ENCODE assay signal across 8 cellular contexts in the genomic region with DNA sequence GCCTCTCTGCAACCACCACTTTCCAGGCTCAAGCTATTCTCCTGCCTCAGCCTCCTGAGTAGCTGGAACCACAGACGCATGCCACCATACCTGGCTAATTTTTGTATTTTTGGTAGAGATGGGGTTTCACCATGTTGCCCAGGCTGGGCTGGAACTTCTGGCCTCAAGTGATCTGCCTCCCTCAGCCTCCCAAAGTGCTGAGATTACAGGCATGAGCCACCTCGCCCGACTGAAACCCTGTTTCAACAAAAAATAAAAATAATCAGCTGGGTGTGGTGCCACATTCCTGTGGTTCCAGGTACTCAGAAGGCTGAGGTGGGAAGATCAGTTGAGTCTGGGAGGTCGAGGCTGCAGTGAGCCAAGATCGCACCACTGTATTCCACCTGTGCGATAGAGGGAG. TPM values are rescaled to one million over a fixed set of nuclear protein-coding genes. Genes with fewer than 3 reads are reported as not detected.
"Had no signal": no experiment of that assay in that cellular context is flagged by ENCODE, and none has a peak within 500 bp of the region (broad histone marks: within the 10 kb centered on the region; RNA-seq: fewer than 3 reads in every experiment).

No MANE protein-coding gene starts in this region.

RNA-seq across cellular contexts. Expression of gene ITIH1, which starts 0.9 kb away (rescaled TPM):
- total RNA-seq: activated CD4-positive, alpha-beta memory T cell treated with anti-CD3 and anti-CD28 coated beads, Interleukin-2, amount 10 ng/mL, durations not matched to agents 7 days and 5 days; activated CD8-positive, alpha-beta memory T cell treated with anti-CD3 and anti-CD28 coated beads, Interleukin-2, amount 10 ng/mL, durations not matched to agents 7 days and 5 days; LHCN-M2; M059J; RPMI7951; T-helper 1 cell treated with Interleukin-12 subunit alpha and Interleukin-12 subunit beta and Interleukin-4 antibody, amounts not matched to agents 30 ng/mL and 1 ng/mL, for 36 hours; T-helper 2 cell treated with Interferon-gamma antibody and Interleukin-4, amounts not matched to agents 100 ng/mL and 5 ng/mL, for 36 hours had no signal

RNA-seq across cellular contexts. Expression of gene ITIH3, which starts 18.1 kb away (rescaled TPM):
- total RNA-seq: activated CD4-positive, alpha-beta memory T cell treated with anti-CD3 and anti-CD28 coated beads, Interleukin-2, amount 10 ng/mL, durations not matched to agents 7 days and 5 days; activated CD8-positive, alpha-beta memory T cell treated with anti-CD3 and anti-CD28 coated beads, Interleukin-2, amount 10 ng/mL, durations not matched to agents 7 days and 5 days; LHCN-M2; M059J; RPMI7951; SJCRH30; T-helper 1 cell treated with Interleukin-12 subunit alpha and Interleukin-12 subunit beta and Interleukin-4 antibody, amounts not matched to agents 30 ng/mL and 1 ng/mL, for 36 hours; T-helper 2 cell treated with Interferon-gamma antibody and Interleukin-4, amounts not matched to agents 100 ng/mL and 5 ng/mL, for 36 hours had no signal

RNA-seq across cellular contexts. Expression of gene ITIH4, which starts 54.0 kb away (rescaled TPM):
- total RNA-seq: SJCRH30 had no signal

RNA-seq across cellular contexts. Expression of gene MUSTN1, which starts 58.3 kb away (rescaled TPM):
- total RNA-seq: LHCN-M2 had no signal
